In the genomic region with DNA sequence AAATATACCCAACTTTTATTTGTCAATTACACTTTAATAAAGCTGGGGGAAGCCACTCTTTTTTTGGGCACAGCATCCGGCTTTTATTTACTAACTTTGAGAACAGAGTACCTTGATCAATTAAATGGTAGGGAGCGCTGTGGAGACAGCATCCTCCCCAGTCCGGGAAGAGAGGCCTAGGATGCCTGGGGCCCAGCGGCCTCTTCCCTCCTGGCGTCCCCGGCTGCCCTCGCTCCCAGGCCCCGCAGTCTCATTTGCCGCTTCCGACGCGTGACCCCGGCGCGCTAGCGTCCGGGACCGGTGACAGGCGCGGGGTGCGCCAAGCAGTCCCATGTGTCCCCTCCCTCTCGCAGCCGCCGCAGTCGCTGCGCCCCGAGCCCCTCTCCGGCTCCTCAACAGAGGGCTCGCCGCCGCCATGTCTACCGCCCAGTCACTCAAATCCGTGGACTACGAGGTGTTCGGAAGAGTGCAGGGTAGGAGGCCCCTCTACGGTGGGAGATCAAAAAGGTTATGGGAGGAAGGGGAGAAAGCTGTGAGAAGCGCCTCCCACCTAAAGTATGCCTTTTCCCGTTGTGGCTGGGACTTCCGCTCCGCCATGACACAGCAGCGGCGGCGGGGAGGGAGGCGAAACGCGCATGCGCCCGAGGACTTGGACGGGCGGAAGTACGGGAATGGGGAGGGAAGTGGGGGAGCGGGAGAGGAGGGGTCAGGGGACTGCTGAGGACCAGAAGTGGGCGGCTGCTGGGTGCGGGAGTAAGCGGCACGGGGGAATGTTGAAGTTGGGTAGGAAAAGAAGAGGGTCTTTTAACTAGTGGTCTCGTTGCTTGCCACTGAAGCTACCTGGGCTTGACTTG, we compare ENCODE assay signal across 8 cellular contexts. TPM values are rescaled to one million over a fixed set of nuclear protein-coding genes. Genes with fewer than 3 reads are reported as not detected.
DNase-seq lines count a peak whose midpoint lies in the region; ATAC-seq and FAIRE-seq lines count a peak whose summit lies in the region.

A gene (plus strand): TSS at position 332 of the 854 bp plus-strand sequence.

- H2BK120ac ChIP-seq in mesenchymal stem cell (ENCODE audit: low read depth, low read length), result peak within 1 kb of the TSS; percentile 98

- H3K14ac ChIP-seq in mesenchymal stem cell (ENCODE audit: low read length in 2 of 2), result peak within 1 kb of the TSS; percentile 46 to 77

- H3K4me3 ChIP-seq in mesenchymal stem cell (ENCODE audit: insufficient read depth in 1 of 2, low read depth in 1 of 2, low read length in 2 of 2), result peak within 1 kb of the TSS; percentile 87

- peak within 1 kb of the TSS; percentile 99 for H3K9ac ChIP-seq in mesenchymal stem cell (ENCODE audit: low read length)

- H3K27me3 ChIP-seq in mesenchymal stem cell (ENCODE audit: control insufficient read depth in 1 of 2, insufficient read depth in 1 of 2, low read length in 2 of 2), result no peaks in the 10 kb centered on the region

- WGBS in mesenchymal stem cell, result under 1% methylated on average over 55 of the region's 57 CpGs

- DNase-seq in Caki2 (ENCODE audit: low read depth) (peak; percentile 94), HTR-8/SVneo (ENCODE audit: insufficient read length, low spot score) (peak; percentile 96), NOMO-1 treated with DMSO at 0.1 percent for 48 hours (lab: John Stamatoyannopoulos, UW; ENCODE audit: unreplicated experiment) (peak; percentile 88), mesenchymal stem cell (peak; percentile 96)
- peak; percentile 82 to 86 for DNase-seq in activated CD8-positive, alpha-beta memory T cell treated with anti-CD3 and anti-CD28 coated beads for 4 hours (ENCODE audit: low read depth in 2 of 2)
- peak; percentile 81 to 86 (median 82) for DNase-seq in effector memory CD8-positive, alpha-beta T cell
- DNase-seq in stimulated activated CD8-positive, alpha-beta memory T cell treated with anti-CD3 and anti-CD28 coated beads, Interleukin-12 subunit alpha, Interleukin-12 subunit beta, amount 100 ng/mL, for 24 hours (ENCODE audit: extremely low read depth), result peak; percentile 83

- peaks cover 19% of the 10 kb centered on the region for H3K36me3 Mint-ChIP-seq in effector memory CD8-positive, alpha-beta T cell (ENCODE audit: insufficient read depth)

- peak within 1 kb of the TSS in 1 of 2 experiments; percentile 92 for H3K23ac ChIP-seq in mesenchymal stem cell (ENCODE audit: low read length in 2 of 2)

- H3K18ac ChIP-seq in mesenchymal stem cell (ENCODE audit: low read depth in 1 of 2, low read length in 2 of 2), result peak within 1 kb of the TSS; percentile 87 to 100

- H3K27ac Mint-ChIP-seq in effector memory CD8-positive, alpha-beta T cell, result peak within 1 kb of the TSS; percentile 100

- in situ Hi-C loops in Caki2 (cut with HindIII; ENCODE audit: low pct_unique_long_range_greater_than_20kb, low sequenced_read_pairs), result no loop called here

- peak within 1 kb of the TSS; percentile 100 for H4K8ac ChIP-seq in mesenchymal stem cell (ENCODE audit: low read length)

- peak; percentile 87 for ATAC-seq in GM21381 (IDR thresholded peaks at IDR 0.05; ENCODE audit: unreplicated experiment)
- peak; percentile 77 for ATAC-seq in effector memory CD8-positive, alpha-beta T cell (replicated peaks)

- peak; percentile 99 for FAIRE-seq in HTR-8/SVneo (lab: Jason Lieb, UNC)

- peaks cover 0 to 6% of the 10 kb centered on the region in 2 donors for H3K9me3 Mint-ChIP-seq in effector memory CD8-positive, alpha-beta T cell

- peak within 1 kb of the TSS; percentile 63 for H3K4me2 ChIP-seq in mesenchymal stem cell (ENCODE audit: low read length, poor library complexity, severe bottlenecking)

- H2AFZ ChIP-seq in mesenchymal stem cell (ENCODE audit: low read depth, low read length), result peak within 1 kb of the TSS; percentile 33

- H2BK5ac ChIP-seq in mesenchymal stem cell (ENCODE audit: low read depth, low read length, poor library complexity, severe bottlenecking), result peak within 1 kb of the TSS; percentile 97

- peak within 1 kb of the TSS; percentile 66 for H2AK5ac ChIP-seq in mesenchymal stem cell (ENCODE audit: low read length, severe bottlenecking)

- H3K27me3 Mint-ChIP-seq in effector memory CD8-positive, alpha-beta T cell, result peaks cover 0 to 5% of the 10 kb centered on the region in 2 donors

- peaks cover 10 to 13% of the 10 kb centered on the region in 2 donors for H3K4me1 Mint-ChIP-seq in effector memory CD8-positive, alpha-beta T cell (ENCODE audit: low read depth in 2 of 2)

- no peaks in the 10 kb centered on the region for H3K36me3 ChIP-seq in mesenchymal stem cell (ENCODE audit: control insufficient read depth in 1 of 2, insufficient read depth in 2 of 2, low read depth in 1 of 2, low read length in 2 of 2)

- peak within 1 kb of the TSS; percentile 98 for H4K91ac ChIP-seq in mesenchymal stem cell (ENCODE audit: low read length)

- H2BK15ac ChIP-seq in mesenchymal stem cell (ENCODE audit: low read depth, poor library complexity, severe bottlenecking), result peak within 1 kb of the TSS; percentile 98

- H2BK12ac ChIP-seq in mesenchymal stem cell (ENCODE audit: low read length in 2 of 2), result no peak within 1 kb of the TSS

- peaks cover 1% of the 10 kb centered on the region for H3K4me1 ChIP-seq in mesenchymal stem cell (ENCODE audit: control insufficient read depth, insufficient read depth, low read depth, low read length)

- peak within 1 kb of the TSS; percentile 92 to 94 for H3K4me3 Mint-ChIP-seq in effector memory CD8-positive, alpha-beta T cell

- H3K4ac ChIP-seq in mesenchymal stem cell (ENCODE audit: low read depth in 1 of 2, low read length in 2 of 2), result peak within 1 kb of the TSS; percentile 64 to 99

- peak within 1 kb of the TSS; percentile 99 for H3K27ac ChIP-seq in mesenchymal stem cell (ENCODE audit: low read length, poor library complexity, severe bottlenecking)

- peaks cover 3% of the 10 kb centered on the region for H3K79me1 ChIP-seq in mesenchymal stem cell (replicated peaks; ENCODE audit: low read length, poor library complexity, severe bottlenecking)

- no peaks in the 10 kb centered on the region for H3K9me3 ChIP-seq in mesenchymal stem cell (ENCODE audit: control insufficient read depth, low read length)

RNA-seq across cellular contexts. Expression of the gene that starts here (rescaled TPM):
- 15.3 and 20.2 TPM in 2 replicates for total RNA-seq in Caki2 (2014; rRNA removed; shearing (Covaris generic); ENCODE audit: low replicate concordance)
- 10.3 TPM for polyA plus RNA-seq in mesenchymal stem cell (2013, experiment 1 of 2)
- 12.4 TPM for polyA plus RNA-seq in mesenchymal stem cell (2013, experiment 2 of 2)

Comparison
In these comparisons a context has a peak if more than half of its experiments do, and no peak if none do; other contexts are left out.
1. Peak in every context shown above with its lines: DNase-seq, ATAC-seq, H3K4me3 ChIP-seq and H3K27ac ChIP-seq.